8 cellular contexts compared by ENCODE assay signal in the genomic region with DNA sequence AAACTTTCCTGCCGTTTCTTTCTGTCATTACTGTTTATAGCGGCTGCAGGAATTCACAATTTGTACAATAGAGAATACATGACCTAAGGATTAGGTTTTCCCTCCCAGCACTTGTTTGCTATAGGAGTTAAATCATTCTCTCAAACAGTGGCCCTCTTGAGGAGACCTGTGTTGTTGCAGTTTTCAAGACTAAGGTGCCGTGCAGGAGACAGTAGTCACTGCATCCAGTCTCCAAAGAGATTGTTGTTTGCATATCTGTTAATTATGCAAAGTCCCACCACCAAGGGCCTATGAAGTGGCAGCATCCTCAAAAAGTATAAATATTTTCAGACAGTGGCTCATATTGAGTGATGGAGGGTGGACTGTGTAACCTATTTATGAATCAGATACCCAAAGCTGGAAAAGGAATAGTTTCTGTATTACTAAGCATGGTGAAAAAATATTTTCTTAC. TPM values are rescaled to one million over a fixed set of nuclear protein-coding genes. Genes with fewer than 3 reads are reported as not detected.
DNase-seq lines count a peak whose midpoint lies in the region; ATAC-seq and TF ChIP-seq lines count a peak whose summit lies in the region.

No MANE protein-coding gene starts in this region.

- intact Hi-C loops in MCF 10A (cut with micrococcal nuclease): loop anchor here (1.0 to 5.0 kb wide), 5 partner anchors 59 to 345 kb away; a partner anchor contains a TSS
- intact Hi-C loops in left lung (cut with DNase I): no loop called here
- intact Hi-C loops in tibial artery (cut with DNase I; ENCODE audit: low total_unique reads): loop anchor here (5.0 kb wide), 2 partner anchors 175 to 345 kb away; no protein-coding TSS in a partner anchor

- H3K27me3 ChIP-seq in GM23248 (replicated peaks; ENCODE audit: insufficient read depth) (no peaks in the 10 kb centered on the region), left lung (peaks cover 0 to 41% of the 10 kb centered on the region in 2 donors), tibial artery (no peaks in the 10 kb centered on the region)

- H2AFZ ChIP-seq in GM23248: no peak overlapping the region

- no peaks in the 10 kb centered on the region for H3K36me3 Mint-ChIP-seq in MCF 10A (ENCODE audit: insufficient read depth, unreplicated experiment)
- no peaks in the 10 kb centered on the region for H3K36me3 Mint-ChIP-seq in stimulated activated memory B cell treated with anti-CD40 and anti-IgM and Interleukin-4, amounts not matched to agents 10 μg/mL and 1 μg/mL and 100 μg/mL, for 72 hours

- H3K36me3 ChIP-seq in GM23248 (ENCODE audit: low read depth) (no peaks in the 10 kb centered on the region), left lung (no peaks in the 10 kb centered on the region), tibial artery (peaks cover 0 to 1% (median under 1%) of the 10 kb centered on the region in 3 donors)

- no peaks in the 10 kb centered on the region for H3K9me3 ChIP-seq in GM23248 (ENCODE audit: low read depth)
- no peaks in the 10 kb centered on the region for H3K9me3 ChIP-seq in left lung
- no peaks in the 10 kb centered on the region for H3K9me3 ChIP-seq in tibial artery

- H3K9ac ChIP-seq in GM23248: peak overlapping the region; percentile 81

- CTCF ChIA-PET in MCF 10A (lab: Yijun Ruan, JAX): interaction anchor here (0.7 to 3.4 kb wide), 15 partner anchors 9 to 358 kb away, joined by 3 to 22 read pairs (median 3); no protein-coding TSS in a partner anchor

- no peak overlapping the region for H3K4me3 Mint-ChIP-seq in MCF 10A (ENCODE audit: unreplicated experiment)
- no peak overlapping the region for H3K4me3 Mint-ChIP-seq in stimulated activated memory B cell treated with anti-CD40 and anti-IgM and Interleukin-4, amounts not matched to agents 10 μg/mL and 1 μg/mL and 100 μg/mL, for 72 hours

- in situ Hi-C loops in GM23248 (cut with MboI): no loop called here

- H3K79me2 ChIP-seq in GM23248 (ENCODE audit: insufficient read depth): peaks cover 63% of the 10 kb centered on the region

- H4K20me1 ChIP-seq in GM23248 (ENCODE audit: insufficient read depth): no peaks in the 10 kb centered on the region

- DNase-seq in DMS 273 treated with DMSO at 0.1 percent for 48 hours (lab: John Stamatoyannopoulos, UW): peak; percentile 1
- DNase-seq in GM23248: peak; percentile 67
- peak; percentile 30 for DNase-seq in NCI-H2196 treated with DMSO at 0.1 percent for 48 hours (lab: John Stamatoyannopoulos, UW; ENCODE audit: unreplicated experiment)
- DNase-seq in MCF 10A (ENCODE audit: unreplicated experiment): peak; percentile 61
- no peak for DNase-seq in left lung
- no peak for DNase-seq in tibial artery
- no peak for DNase-seq in NK-92 (lab: John Stamatoyannopoulos, UW; ENCODE audit: unreplicated experiment)

- H3F3A ChIP-seq in GM23248 (ENCODE audit: insufficient read depth): peaks cover 63% of the 10 kb centered on the region

- peak; percentile 55 for ATAC-seq in left lung
- no peak for ATAC-seq in stimulated activated memory B cell treated with anti-CD40 and anti-IgM and Interleukin-4, amounts not matched to agents 10 μg/mL and 1 μg/mL and 100 μg/mL, for 72 hours

- H3K9me3 Mint-ChIP-seq in MCF 10A (ENCODE audit: unreplicated experiment): no peaks in the 10 kb centered on the region
- no peaks in the 10 kb centered on the region for H3K9me3 Mint-ChIP-seq in stimulated activated memory B cell treated with anti-CD40 and anti-IgM and Interleukin-4, amounts not matched to agents 10 μg/mL and 1 μg/mL and 100 μg/mL, for 72 hours

- H3K9me2 ChIP-seq in GM23248 (ENCODE audit: insufficient read depth): no peaks in the 10 kb centered on the region

- peak overlapping the region; percentile 81 for H3K4me3 ChIP-seq in GM23248
- H3K4me3 ChIP-seq in left lung: peak overlapping the region; percentile 11 to 56
- H3K4me3 ChIP-seq in tibial artery: peak overlapping the region; percentile 91 to 94

- POLR2A ChIA-PET in MCF 10A (lab: Yijun Ruan, JAX): interaction anchor here (0.6 kb wide), 2 partner anchors 225 to 670 kb away, joined by 3 to 4 read pairs; no protein-coding TSS in a partner anchor

- peaks cover 68% of the 10 kb centered on the region for H3K4me1 ChIP-seq in GM23248 (ENCODE audit: insufficient read depth)
- peaks cover 21 to 29% of the 10 kb centered on the region in 2 donors for H3K4me1 ChIP-seq in left lung
- H3K4me1 ChIP-seq in tibial artery: peaks cover 0 to 65% (median 34%) of the 10 kb centered on the region in 4 donors

- WGBS in GM23248 (ENCODE audit: low coverage in 1 of 2, low lambda C conversion rate in 2 of 2, missing lambda C conversion rate in 2 of 2), 2 experiments: 37 to 38% methylated on average over 3 of the region's 3 CpGs

- no peak overlapping the region for H3K27ac Mint-ChIP-seq in MCF 10A (ENCODE audit: low read depth, unreplicated experiment)
- no peak overlapping the region for H3K27ac Mint-ChIP-seq in stimulated activated memory B cell treated with anti-CD40 and anti-IgM and Interleukin-4, amounts not matched to agents 10 μg/mL and 1 μg/mL and 100 μg/mL, for 72 hours

- TF ChIP-seq CTCF in MCF 10A (IDR thresholded peaks at IDR 0.05; ENCODE audit: unreplicated experiment) (peak; percentile 69), left lung (IDR thresholded peaks at IDR 0.05) (peak; percentile 30 to 43), tibial artery (IDR thresholded peaks at IDR 0.05) (peak; percentile 59)

- H3K27ac ChIP-seq in GM23248: peak overlapping the region; percentile 6; the same call in 1 of the 2 replicates
- H3K27ac ChIP-seq in left lung: peak overlapping the region in 1 of 2 donors; percentile 30
- peak overlapping the region; percentile 87 to 92 for H3K27ac ChIP-seq in tibial artery

- H3K27me3 Mint-ChIP-seq in MCF 10A (ENCODE audit: insufficient read depth, unreplicated experiment): no peaks in the 10 kb centered on the region
- peaks cover 50% of the 10 kb centered on the region for H3K27me3 Mint-ChIP-seq in stimulated activated memory B cell treated with anti-CD40 and anti-IgM and Interleukin-4, amounts not matched to agents 10 μg/mL and 1 μg/mL and 100 μg/mL, for 72 hours

- H3K4me2 ChIP-seq in GM23248 (ENCODE audit: unreplicated experiment): peak overlapping the region; percentile 93

- peaks cover 11% of the 10 kb centered on the region for H3K4me1 Mint-ChIP-seq in MCF 10A (ENCODE audit: insufficient read depth, unreplicated experiment)
- peaks cover 14% of the 10 kb centered on the region for H3K4me1 Mint-ChIP-seq in stimulated activated memory B cell treated with anti-CD40 and anti-IgM and Interleukin-4, amounts not matched to agents 10 μg/mL and 1 μg/mL and 100 μg/mL, for 72 hours

- no TSS peak for BruUV-seq in MCF 10A (replicated peaks; lab: Mats Ljungman, UMichigan)

RNA-seq across cellular contexts. Expression of a gene that starts 2.3 kb away (rescaled TPM):
- total RNA-seq in GM23248 (2014; rRNA removed; shearing (Covaris generic)): 213 and 217 TPM in 2 replicates
- polyA plus RNA-seq in GM23248 (2016; fragmentation: Nextera tagmentation; extraction: Ambion mirVana): 376 and 392 TPM in 2 replicates
- 9.8 and 13.8 TPM in 2 replicates for total RNA-seq in MCF 10A (2022)
- 100 to 1,000 TPM; 133 to 149 TPM for total RNA-seq in left lung

Comparison
In these comparisons a context has a peak if more than half of its experiments do, and no peak if none do; other contexts are left out.
1. DNase-seq: peak in DMS 273 treated with DMSO at 0.1 percent for 48 hours (single experiment), GM23248 (single experiment), NCI-H2196 treated with DMSO at 0.1 percent for 48 hours (single experiment) and MCF 10A (single experiment); none in left lung (0 of 2), tibial artery (0 of 2) and NK-92 (single experiment).
2. H3K4me3 ChIP-seq: peak in every context shown above with its lines; median percentile 92 in tibial artery; 81 in GM23248; 34 in left lung.
3. intact Hi-C loops: an anchor here in MCF 10A (1.0 to 5.0 kb wide) and tibial artery (5.0 kb wide); none called in left lung.
4. Peak in every context shown above with its lines, with median percentiles within 50 percentile points of each other: CTCF ChIP-seq.